ENCODE assay signal across 10 cellular contexts in the genomic region with DNA sequence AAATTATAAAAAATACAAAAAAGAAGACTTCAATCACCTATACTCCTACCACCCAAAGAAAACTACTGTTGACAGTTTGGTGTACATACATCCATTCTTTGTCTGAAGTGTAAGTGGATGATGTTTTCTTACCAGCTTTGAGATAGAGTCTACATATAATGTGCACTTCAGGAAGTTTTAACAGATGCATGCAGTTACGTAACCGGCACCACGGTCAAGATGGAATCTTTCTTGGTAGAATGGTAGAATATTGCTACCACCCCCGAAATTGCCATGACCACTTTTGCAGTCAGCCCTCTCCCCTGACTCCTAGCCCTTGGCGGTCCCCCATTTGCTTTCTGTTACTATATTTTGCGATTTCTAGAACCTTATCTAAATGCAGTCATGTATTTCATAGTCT. TPM values are rescaled to one million over a fixed set of nuclear protein-coding genes. Genes with fewer than 3 reads are reported as not detected.
DNase-seq lines count a peak whose midpoint lies in the region; ATAC-seq and TF ChIP-seq lines count a peak whose summit lies in the region.
"Had no signal": no experiment of that assay in that cellular context is flagged by ENCODE, and none has a peak within 500 bp of the region (broad histone marks: within the 10 kb centered on the region; RNA-seq: fewer than 3 reads in every experiment).

No MANE protein-coding gene starts in this region.

- H3K4me3 ChIP-seq in DND-41 (ENCODE audit: low read depth in 1 of 2, low read length in 2 of 2) (peak overlapping the region; percentile 83 to 88; a peak in 3 of 4 replicates), Karpas-422 (ENCODE audit: low read length) (peak overlapping the region; percentile 76)

- DNase-seq in DND-41, result no peak
- DNase-seq in Karpas-422, result no peak
- DNase-seq in neural crest cell (ENCODE audit: low read depth, low spot score), result no peak
- no peak for DNase-seq in medulla oblongata (ENCODE audit: extremely low spot score)
- DNase-seq in NCI-H748 treated with DMSO at 0.1 percent for 48 hours (lab: John Stamatoyannopoulos, UW), result no peak
- DNase-seq: Peyer's patch had no signal

- H3K4me1 ChIP-seq in DND-41 (ENCODE audit: insufficient read depth, low read length), result peaks cover 59% of the 10 kb centered on the region
- peaks cover 49% of the 10 kb centered on the region for H3K4me1 ChIP-seq in Karpas-422 (ENCODE audit: low read length)

- TF ChIP-seq CTCF in DND-41 (IDR thresholded peaks at IDR 0.05; ENCODE audit: borderline replicate concordance, extremely low read depth, low read length, poor library complexity, severe bottlenecking), result no peak
- TF ChIP-seq CTCF in brain (conservative IDR thresholded peaks at IDR 0.05), result no peak
- no peak for TF ChIP-seq CTCF in neural crest cell (conservative IDR thresholded peaks at IDR 0.05)

- peaks cover 23% of the 10 kb centered on the region for H3K36me3 Mint-ChIP-seq in brain
- H3K36me3 Mint-ChIP-seq in neural crest cell (ENCODE audit: low read depth), result peaks cover 9% of the 10 kb centered on the region

- H3K4me2 ChIP-seq in DND-41 (ENCODE audit: insufficient read depth, low read length) (peak overlapping the region; percentile 84), Karpas-422 (ENCODE audit: low read depth, low read length, poor library complexity, severe bottlenecking) (peak overlapping the region; percentile 74)

- peaks cover 45% of the 10 kb centered on the region for H3K4me1 Mint-ChIP-seq in brain
- H3K4me1 Mint-ChIP-seq in neural crest cell, result peaks cover 41% of the 10 kb centered on the region

- peak overlapping the region; percentile 99 for H3K9ac ChIP-seq in DND-41 (ENCODE audit: low read depth, low read length)
- peak overlapping the region; percentile 81; the same call in 1 of the 2 replicates for H3K9ac ChIP-seq in Karpas-422 (ENCODE audit: low read length)

- H3K27me3 ChIP-seq in DND-41 (ENCODE audit: insufficient read depth, low read length, poor library complexity) (no peaks in the 10 kb centered on the region), Karpas-422 (ENCODE audit: low read length) (no peaks in the 10 kb centered on the region)
- H3K27me3 ChIP-seq: Peyer's patch had no signal

- H3K27ac ChIP-seq in DND-41 (ENCODE audit: low read length), result no peak overlapping the region
- H3K27ac ChIP-seq in Karpas-422 (ENCODE audit: low read length), result peak overlapping the region; percentile 67; the same call in 1 of the 2 replicates

- H3K27me3 Mint-ChIP-seq in brain (peaks cover 8% of the 10 kb centered on the region), neural crest cell (ENCODE audit: low read depth) (no peaks in the 10 kb centered on the region)

- H3K4me3 Mint-ChIP-seq in brain (peak overlapping the region; percentile 88 to 93 (median 89)), neural crest cell (peak overlapping the region; percentile 89)

- H3K79me2 ChIP-seq in DND-41 (ENCODE audit: insufficient read depth, low read length) (peaks cover 91% of the 10 kb centered on the region), Karpas-422 (ENCODE audit: low read length) (peaks cover 90% of the 10 kb centered on the region)

- H3K9me3 ChIP-seq in DND-41 (ENCODE audit: insufficient read depth, low read length, severe bottlenecking) (no peaks in the 10 kb centered on the region), Karpas-422 (ENCODE audit: low read length) (no peaks in the 10 kb centered on the region)
- H3K9me3 ChIP-seq: Peyer's patch had no signal

- ATAC-seq in DND-41 (ENCODE audit: insufficient read depth, low read depth) (no peak), GM21576 (IDR thresholded peaks at IDR 0.05; ENCODE audit: unreplicated experiment) (no peak), HG02642 (IDR thresholded peaks at IDR 0.05; ENCODE audit: poor library complexity, unreplicated experiment) (no peak)
- ATAC-seq: left lobe of liver had no signal

- H3K27ac Mint-ChIP-seq in brain (peak overlapping the region; percentile 29 to 81 (median 66)), neural crest cell (ENCODE audit: unreplicated experiment) (peak overlapping the region; percentile 27)

- H3K9me3 Mint-ChIP-seq in brain, result no peaks in the 10 kb centered on the region
- H3K9me3 Mint-ChIP-seq in neural crest cell, result no peaks in the 10 kb centered on the region

- H3K36me3 ChIP-seq in DND-41 (ENCODE audit: insufficient read depth, low read length), result peaks cover 40% of the 10 kb centered on the region
- peaks cover 29% of the 10 kb centered on the region for H3K36me3 ChIP-seq in Karpas-422 (ENCODE audit: insufficient read depth, low read length)

- no peaks in the 10 kb centered on the region for H3K9me2 ChIP-seq in Karpas-422 (replicated peaks; ENCODE audit: insufficient read depth, low read length)

- H2AFZ ChIP-seq in DND-41 (ENCODE audit: low read depth, low read length), result no peak overlapping the region
- H2AFZ ChIP-seq in Karpas-422 (ENCODE audit: low read length), result no peak overlapping the region

- H4K20me1 ChIP-seq in DND-41 (ENCODE audit: insufficient read depth, low read length), result peaks cover 57% of the 10 kb centered on the region
- H4K20me1 ChIP-seq in Karpas-422 (ENCODE audit: insufficient read depth, low read depth, low read length), result peaks cover 41% of the 10 kb centered on the region

RNA-seq across cellular contexts. Expression of a gene that starts 1.4 kb away (rescaled TPM):
- total RNA-seq in Karpas-422 (2014; rRNA removed; shearing (Covaris generic); ENCODE audit: low replicate concordance), result 97.0 and 97.1 TPM in 2 replicates
- polyA plus RNA-seq in brain (ENCODE audit: insufficient read depth, low read depth, low replicate concordance), result 31.7 TPM
- total RNA-seq in neural crest cell, result 63.0 and 63.9 TPM in 2 replicates

RNA-seq across cellular contexts. Expression of a gene that starts 2.4 kb away (rescaled TPM):
- total RNA-seq in Karpas-422 (2014; rRNA removed; shearing (Covaris generic); ENCODE audit: low replicate concordance), result 85.0 and 114 TPM in 2 replicates
- polyA plus RNA-seq in brain (ENCODE audit: insufficient read depth, low read depth, low replicate concordance), result 24.2 TPM
- total RNA-seq in neural crest cell, result 56.9 and 60.4 TPM in 2 replicates

RNA-seq across cellular contexts. Expression of a gene that starts 52.4 kb away (rescaled TPM):
- total RNA-seq in Karpas-422 (2014; rRNA removed; shearing (Covaris generic); ENCODE audit: low replicate concordance), result not detected in 2 replicates
- not detected for polyA plus RNA-seq in brain (ENCODE audit: insufficient read depth, low read depth, low replicate concordance)
- total RNA-seq in neural crest cell, result not detected in 2 replicates
